ENCODE assay signal across 8 cellular contexts in genomic region chr7:41152179-41152678, GRCh38.
"Had no signal": no experiment of that assay in that cellular context is flagged by ENCODE, and none has a peak within 500 bp of the region (broad histone marks: within the 10 kb centered on the region; RNA-seq: fewer than 3 reads in every experiment).

No MANE protein-coding gene starts in this region.

- ATAC-seq: GM12878 had no signal

- H3K4me3 ChIP-seq: GM12878 had no signal

- DNase-seq: GDM1, GF-D8 had no signal

- FAIRE-seq: G401.6, GM12878, GM12891, GM12892, GM18507, GM19239 had no signal
